In genomic region chr15:72319985-72320671, GRCh38 we compare ENCODE assay signal across 8 cellular contexts. TPM values are rescaled to one million over a fixed set of nuclear protein-coding genes. Genes with fewer than 3 reads are reported as not detected.
DNase-seq lines count a peak whose midpoint lies in the region; ATAC-seq and TF ChIP-seq lines count a peak whose summit lies in the region.

CELF6 (minus strand) TSS chr15:72320157; CDS start chr15:72319874, 283 bp downstream.

- peak within 1 kb of the TSS; percentile 78 for H3K4me2 ChIP-seq in GM23248 (ENCODE audit: unreplicated experiment)

- peaks cover 3% of the 10 kb centered on the region; the same call in 1 of the 2 replicates for H3K27me3 ChIP-seq in GM23248 (replicated peaks; ENCODE audit: insufficient read depth)

- H3K27ac Mint-ChIP-seq in T-helper 17 cell = peak within 1 kb of the TSS; percentile 84
- peak within 1 kb of the TSS; percentile 91 for H3K27ac Mint-ChIP-seq in progenitor cell of endocrine pancreas
- H3K27ac Mint-ChIP-seq in type B pancreatic cell = peak within 1 kb of the TSS; percentile 62

- peaks cover 4% of the 10 kb centered on the region; the same call in 1 of the 2 replicates for H3F3A ChIP-seq in GM23248 (ENCODE audit: insufficient read depth)

- peak within 1 kb of the TSS; percentile 69 for H3K4me3 ChIP-seq in GM23248

- TF ChIP-seq CTCF in progenitor cell of endocrine pancreas (IDR thresholded peaks at IDR 0.05; ENCODE audit: unreplicated experiment) (no peak), type B pancreatic cell (conservative IDR thresholded peaks at IDR 0.05) (no peak)

- H3K9me3 ChIP-seq in GM23248 (ENCODE audit: low read depth) (no peaks in the 10 kb centered on the region), T-helper 17 cell (ENCODE audit: control insufficient read depth, low read length, poor library complexity, severe bottlenecking) (no peaks in the 10 kb centered on the region)

- ATAC-seq in T-helper 17 cell (peak; percentile 85), left cardiac atrium (peak; percentile 85 to 91)

- DNase-seq in CMK (ENCODE audit: low read depth) (peak; percentile 45), GM23248 (peak; percentile 82), NCI-H1105 (lab: John Stamatoyannopoulos, UW) (peak; percentile 95), T-helper 17 cell (peak; percentile 66 to 79 (median 66)), amniotic stem cell (lab: John Stamatoyannopoulos, UW) (peak; percentile 20), left cardiac atrium (peak; percentile 86), progenitor cell of endocrine pancreas (ENCODE audit: low spot score, unreplicated experiment) (peak; percentile 88), type B pancreatic cell (ENCODE audit: extremely low spot score, unreplicated experiment) (peak; percentile 91)

- 0 out of 2 replicates have a peak, but pooled peaks cover 5% of the 10 kb centered on the region for H3K4me1 ChIP-seq in GM23248 (ENCODE audit: insufficient read depth)

- H3K79me2 ChIP-seq in GM23248 (ENCODE audit: insufficient read depth) = no peaks in the 10 kb centered on the region

- H3K27me3 Mint-ChIP-seq in T-helper 17 cell (no peaks in the 10 kb centered on the region), progenitor cell of endocrine pancreas (peaks cover 41% of the 10 kb centered on the region), type B pancreatic cell (peaks cover 36% of the 10 kb centered on the region)

- 3% methylated on average over 9 to 56 of the region's 58 CpGs for WGBS in GM23248 (ENCODE audit: low coverage in 1 of 2, low lambda C conversion rate in 2 of 2, missing lambda C conversion rate in 2 of 2), 2 experiments

- peak within 1 kb of the TSS; percentile 53 for H3K9ac ChIP-seq in GM23248

- no peaks in the 10 kb centered on the region for H3K9me2 ChIP-seq in GM23248 (ENCODE audit: insufficient read depth)

- peak within 1 kb of the TSS; percentile 50 for H2AFZ ChIP-seq in GM23248

- no peaks in the 10 kb centered on the region for H4K20me1 ChIP-seq in GM23248 (ENCODE audit: insufficient read depth)

- H3K36me3 Mint-ChIP-seq in T-helper 17 cell (ENCODE audit: low read depth) = no peaks in the 10 kb centered on the region
- H3K36me3 Mint-ChIP-seq in progenitor cell of endocrine pancreas (ENCODE audit: insufficient read depth) = peaks cover 7% of the 10 kb centered on the region
- H3K36me3 Mint-ChIP-seq in type B pancreatic cell = peaks cover 9% of the 10 kb centered on the region

- no peak within 1 kb of the TSS for H3K27ac ChIP-seq in GM23248

- peak within 1 kb of the TSS; percentile 87 for H3K4me3 Mint-ChIP-seq in T-helper 17 cell
- peak within 1 kb of the TSS; percentile 70 for H3K4me3 Mint-ChIP-seq in progenitor cell of endocrine pancreas (ENCODE audit: low read depth)
- peak within 1 kb of the TSS; percentile 89 for H3K4me3 Mint-ChIP-seq in type B pancreatic cell

- in situ Hi-C loops in GM23248 (cut with MboI) = no loop called here

- peaks cover 9% of the 10 kb centered on the region for H3K9me3 Mint-ChIP-seq in progenitor cell of endocrine pancreas (ENCODE audit: low read depth)
- H3K9me3 Mint-ChIP-seq in type B pancreatic cell = no peaks in the 10 kb centered on the region

- H3K4me1 Mint-ChIP-seq in T-helper 17 cell = peaks cover 15% of the 10 kb centered on the region
- H3K4me1 Mint-ChIP-seq in progenitor cell of endocrine pancreas (ENCODE audit: low read depth) = peaks cover 4% of the 10 kb centered on the region
- peaks cover 4% of the 10 kb centered on the region for H3K4me1 Mint-ChIP-seq in type B pancreatic cell (ENCODE audit: unreplicated experiment)

- H3K36me3 ChIP-seq in GM23248 (ENCODE audit: low read depth) = no peaks in the 10 kb centered on the region

- intact Hi-C loops in left cardiac atrium (cut with DNase I) = no loop called here

RNA-seq across cellular contexts. Expression of gene CELF6, which starts in this region (rescaled TPM):
- 0.22 and 1.0 TPM in 2 replicates for total RNA-seq in GM23248 (2014; rRNA removed; shearing (Covaris generic))
- 0.08 TPM in 1 of 2 replicates, not detected in the other for polyA plus RNA-seq in GM23248 (2016; fragmentation: Nextera tagmentation; extraction: Ambion mirVana)
- 1 to 10 TPM; 1.4 to 1.9 TPM for total RNA-seq in T-helper 17 cell
- total RNA-seq in left cardiac atrium = 1 to 10 TPM in 1 of 2 donors, under 1 TPM in 1; 0.86 to 1.0 TPM
- total RNA-seq in progenitor cell of endocrine pancreas = 1.2 and 1.4 TPM in 2 replicates
- total RNA-seq in type B pancreatic cell (ENCODE audit: low replicate concordance) = 0.45 and 1.9 TPM in 2 replicates

Comparison
In these comparisons a context has a peak if more than half of its experiments do, and no peak if none do; other contexts are left out.
1. DNase-seq: peak in every context shown above with its lines; median percentile 95 in NCI-H1105; 91 in type B pancreatic cell; 88 in progenitor cell of endocrine pancreas; 86 in left cardiac atrium; 82 in GM23248; 66 in T-helper 17 cell; 45 in CMK; 20 in amniotic stem cell.